8 cellular contexts compared by ENCODE assay signal in genomic region chr12:95073698-95074520, GRCh38. TPM values are rescaled to one million over a fixed set of nuclear protein-coding genes. Genes with fewer than 3 reads are reported as not detected.
DNase-seq lines count a peak whose midpoint lies in the region; ATAC-seq, FAIRE-seq and TF ChIP-seq lines count a peak whose summit lies in the region.

No MANE protein-coding gene starts in this region.

- DNase-seq in AG04449 (ENCODE audit: low read depth, low spot score) (no peak), HEK293T (ENCODE audit: extremely low spot score) (no peak), GM12878 (ENCODE audit: low read depth, low spot score) (no peak), mucosa of descending colon (peak in 1 of 3 donors; percentile 34), NCI-H446 treated with DMSO at 0.1 percent for 48 hours (lab: John Stamatoyannopoulos, UW) (no peak), NCI-H82 (lab: John Stamatoyannopoulos, UW) (no peak)
- DNase-seq in central memory CD4-positive, alpha-beta T cell, result no peak

- no peak for FAIRE-seq in GM12878 (lab: Jason Lieb, UNC)

- ATAC-seq in GM12878 (no peak), mucosa of descending colon (no peak), HG03520 (IDR thresholded peaks at IDR 0.05; ENCODE audit: unreplicated experiment) (no peak)

- H3K36me3 ChIP-seq in GM12878 (ENCODE audit: control insufficient read depth in 2 of 2, insufficient read depth in 2 of 2, low read length in 1 of 2) (no peaks in the 10 kb centered on the region), mucosa of descending colon (ENCODE audit: low read depth) (no peaks in the 10 kb centered on the region)

- WGBS in GM12878 (ENCODE audit: insufficient coverage, insufficient replicate concordance, low lambda C conversion rate, missing lambda C conversion rate), result 55% methylated on average over 23 of the region's 23 CpGs

- no peak overlapping the region for H3K27ac ChIP-seq in GM12878 (ENCODE audit: control insufficient read depth, insufficient read depth)

- no peak for TF ChIP-seq EP300 in GM12878 (IDR thresholded peaks at IDR 0.05; ENCODE audit: borderline replicate concordance in 1 of 2, control insufficient read depth in 1 of 2, low read depth in 2 of 2, low read length in 2 of 2)

- intact Hi-C loops in GM12878 (cut with micrococcal nuclease; ENCODE audit: unreplicated experiment), result loop anchor here (5.0 to 10.0 kb wide), 3 partner anchors 143 to 529 kb away; partner anchors contain the start of genes FGD6 and VEZT
- intact Hi-C loops in mucosa of descending colon (cut with DNase I, micrococcal nuclease), result no loop called here

- no peaks in the 10 kb centered on the region for H3K9me3 ChIP-seq in GM12878 (replicated peaks; ENCODE audit: control insufficient read depth, insufficient read depth, low read length)
- no peaks in the 10 kb centered on the region for H3K9me3 ChIP-seq in mucosa of descending colon

- CTCF ChIA-PET in AG04449 (lab: Yijun Ruan, JAX), result interaction anchor here (0.6 to 3.1 kb wide), 25 partner anchors 10 to 1591 kb away, joined by 3 to 51 read pairs (median 4); partner anchors contain the start of gene NDUFA12
- CTCF ChIA-PET in HEK293T (lab: Yijun Ruan, JAX), result interaction anchor here (0.6 to 1.3 kb wide), 6 partner anchors 9 to 259 kb away, joined by 3 to 12 read pairs (median 5); no protein-coding TSS in a partner anchor
- CTCF ChIA-PET in GM12878 (lab: Yijun Ruan, JAX), result interaction anchor here (0.6 to 2.3 kb wide), 27 partner anchors 9 to 1460 kb away, joined by 3 to 13 read pairs (median 3); no protein-coding TSS in a partner anchor

- no peak overlapping the region; the same call in 1 of the 2 replicates for H3K9ac ChIP-seq in GM12878 (ENCODE audit: control insufficient read depth, insufficient read depth, low read length)

- SMC1A ChIA-PET in GM12878 (lab: Charles Lee; ENCODE audit: uncharacterized antibody, unreplicated experiment), result interaction anchor here (0.6 to 1.7 kb wide), 6 partner anchors 12 to 199 kb away, joined by 3 to 6 read pairs (median 4); no protein-coding TSS in a partner anchor

- no peaks in the 10 kb centered on the region for H4K20me1 ChIP-seq in GM12878 (ENCODE audit: control insufficient read depth, insufficient read depth)

- in situ Hi-C loops in GM12878 (cut with MboI), result no loop called here

- peak; percentile 53 for TF ChIP-seq RAD21 in GM12878 (IDR thresholded peaks at IDR 0.05; ENCODE audit: insufficient read depth, low read depth, low read length)

- no peak for TF ChIP-seq POLR2A in GM12878 (IDR thresholded peaks at IDR 0.05; ENCODE audit: low read depth, low read length)

- RAD21 ChIA-PET in GM12878 (lab: Charles Lee; ENCODE audit: unreplicated experiment), result interaction anchor here (0.6 to 2.0 kb wide), 8 partner anchors 10 to 461 kb away, joined by 3 to 7 read pairs (median 4); partner anchors contain the start of genes FGD6, METAP2, NDUFA12 and VEZT

- POLR2A ChIA-PET in AG04449 (lab: Yijun Ruan, JAX) (interaction anchor here (0.6 to 0.9 kb wide), 4 partner anchors 16 to 1345 kb away, joined by 3 to 4 read pairs (median 3); no protein-coding TSS in a partner anchor), HEK293T (lab: Yijun Ruan, JAX) (interaction anchor here (0.9 to 1.8 kb wide), 4 partner anchors 11 to 400 kb away, joined by 3 to 10 read pairs (median 7); partner anchors contain the start of genes FGD6, METAP2, NDUFA12 and VEZT), GM12878 (lab: Charles Lee) (interaction anchor here (0.7 to 1.5 kb wide), 3 partner anchors 70 to 199 kb away, joined by 3 to 4 read pairs (median 3); partner anchors contain the start of gene NDUFA12)

- H3K4me3 ChIP-seq in AG04449 (ENCODE audit: low read depth, low read length) (peak overlapping the region; percentile 86), GM12878 (no peak overlapping the region), mucosa of descending colon (peak overlapping the region; percentile 99)

- no peaks in the 10 kb centered on the region for H3K27me3 ChIP-seq in GM12878 (replicated peaks in 1 of 2; ENCODE audit: control insufficient read depth in 2 of 2, insufficient read depth in 2 of 2, low read length in 1 of 2)

- H3K79me2 ChIP-seq in GM12878 (ENCODE audit: control insufficient read depth, insufficient read depth, low read length), result peaks cover 23% of the 10 kb centered on the region

- H3K4me1 ChIP-seq in GM12878 (ENCODE audit: control insufficient read depth, insufficient read depth, low read length) (0 out of 2 replicates have a peak, but pooled peaks cover 3% of the 10 kb centered on the region), mucosa of descending colon (ENCODE audit: low read depth) (no peaks in the 10 kb centered on the region)

- TF ChIP-seq CTCF in AG04449 (IDR thresholded peaks at IDR 0.05; ENCODE audit: insufficient read depth, low read length, missing control alignments) (peak; percentile 94), GM12878 (IDR thresholded peaks at IDR 0.05 in 2 of 3, conservative IDR thresholded peaks at IDR 0.05 in 1 of 3; ENCODE audit: control insufficient read depth in 2 of 3, extremely low read depth in 1 of 3, insufficient read depth in 1 of 3, low read depth in 3 of 3, low read length in 3 of 3) (peak; percentile 88 to 90 (median 89); a peak in 4 of 6 replicates), mucosa of descending colon (IDR thresholded peaks at IDR 0.05) (peak; percentile 85)

- peak overlapping the region; percentile 54; the same call in 1 of the 2 replicates for H3K4me2 ChIP-seq in GM12878 (ENCODE audit: control insufficient read depth, insufficient read depth)

- peak overlapping the region; percentile 83 for H2AFZ ChIP-seq in GM12878 (ENCODE audit: control insufficient read depth, low read depth, low read length)

- BruUV-seq in GM12878 (replicated peaks; lab: Mats Ljungman, UMichigan), result no TSS peak

TF ChIP-seq in HEK293T, 16 proteins besides CTCF, POLR2A, EP300 and RAD21:
- peak; percentile 79 for TF ChIP-seq L3MBTL2 (conservative IDR thresholded peaks at IDR 0.05)
- TF ChIP-seq ZNF384 (IDR thresholded peaks at IDR 0.05), result no peak

TF ChIP-seq in GM12878, 131 proteins besides CTCF, POLR2A, EP300 and RAD21 (continues in another document):
- TF ChIP-seq IKZF2 (IDR thresholded peaks at IDR 0.05) (0 out of 4 replicates have a peak, but pooled peaks of 1 of the 2 experiments have one; percentile 6), SMARCA5 (IDR thresholded peaks at IDR 0.05) (0 out of 2 replicates have a peak, but pooled peaks have one; percentile 41), RAD51 (IDR thresholded peaks at IDR 0.05) (peak; percentile 25; the same call in 1 of the 2 replicates), NR2F1 (conservative IDR thresholded peaks at IDR 0.05) (no peak), IRF4 (IDR thresholded peaks at IDR 0.05; ENCODE audit: low read depth, low read length) (peak; percentile 51; the same call in 1 of the 2 replicates), SUPT20H (IDR thresholded peaks at IDR 0.05; ENCODE audit: borderline replicate concordance, control insufficient read depth, low read depth, low read length) (no peak), NBN (IDR thresholded peaks at IDR 0.05) (0 out of 2 replicates have a peak, but pooled peaks have one; percentile 5), ASH2L (IDR thresholded peaks at IDR 0.05; ENCODE audit: borderline replicate concordance, low read depth) (no peak), NFIC (IDR thresholded peaks at IDR 0.05; ENCODE audit: low read depth, low read length) (peak; percentile 20; the same call in 1 of the 2 replicates)

RNA-seq across cellular contexts. Expression of gene NR2C1, which starts 0.5 kb away (rescaled TPM):
- total RNA-seq in GM12878 (2013; cell fraction: nucleolus; rRNA removed), result 106 and 116 TPM in 2 replicates
- total RNA-seq in GM12878 (2014; rRNA removed), result 31.7 and 34.2 TPM in 2 replicates
- 33.9 and 37.0 TPM in 2 replicates for total RNA-seq in GM12878 (2014; rRNA removed; fragmentation: Illumina TruSeq; extraction: Trizol)
- total RNA-seq in GM12878 (2021), result 26.1 and 29.5 TPM in 2 replicates
- 20.6 TPM for polyA plus RNA-seq in GM12878 (2011; ENCODE audit: low read depth)
- 38.1 and 44.0 TPM in 2 replicates for polyA plus RNA-seq in GM12878 (2011; rRNA removed)
- 11.0 and 11.3 TPM in 2 replicates for polyA plus RNA-seq in GM12878 (2011; cell fraction: cytosol; rRNA removed)
- 81.2 and 101 TPM in 2 replicates for polyA plus RNA-seq in GM12878 (2011; cell fraction: nucleus; rRNA removed)
- polyA plus RNA-seq in GM12878 (2012), result 19.7 and 21.4 TPM in 2 replicates
- polyA plus RNA-seq in GM12878 (2014; fragmentation: Illumina TruSeq; extraction: Trizol), result 35.1 and 54.3 TPM in 2 replicates
- polyA plus RNA-seq in GM12878 (2014; fragmentation: Nextera tagmentation; extraction: Ambion mirVana), result 10 to 100 TPM in 1 of 2 experiments, 1 to 10 TPM in 1; 8.8 to 19.4 TPM
- polyA plus RNA-seq in GM12878 (2014; rRNA removed), result 29.6 and 30.8 TPM in 2 replicates
- 10 to 100 TPM; 29.1 to 35.3 TPM for polyA plus RNA-seq in GM12878 (2016; fragmentation: Nextera tagmentation; extraction: Ambion mirVana)
- 15.4 and 16.9 TPM in 2 replicates for polyA minus RNA-seq in GM12878 (2011; rRNA and poly(A)+ RNA removed)
- 9.6 and 14.9 TPM in 2 replicates for polyA minus RNA-seq in GM12878 (2011; cell fraction: cytosol; rRNA and poly(A)+ RNA removed)
- polyA minus RNA-seq in GM12878 (2011; cell fraction: nucleus; rRNA and poly(A)+ RNA removed), result 27.0 and 35.7 TPM in 2 replicates
- total RNA-seq in mucosa of descending colon, result 10 to 100 TPM; 27.4 to 28.5 (median 27.8) TPM
